ENCODE assay signal across 15 cellular contexts in genomic region chr7:150863946-150864345, GRCh38. TPM values are rescaled to one million over a fixed set of nuclear protein-coding genes. Genes with fewer than 3 reads are reported as not detected.
DNase-seq lines count a peak whose midpoint lies in the region; ATAC-seq and TF ChIP-seq lines count a peak whose summit lies in the region.
"Had no signal": no experiment of that assay in that cellular context is flagged by ENCODE, and none has a peak within 500 bp of the region (broad histone marks: within the 10 kb centered on the region; RNA-seq: fewer than 3 reads in every experiment).

No MANE protein-coding gene starts in this region.

- no peaks in the 10 kb centered on the region for H3K36me3 Mint-ChIP-seq in T-helper 2 cell treated with Interferon-gamma antibody and Interleukin-4, amounts not matched to agents 5 μg/mL and 100 μg/mL, for 36 hours (ENCODE audit: low read depth)
- H3K36me3 Mint-ChIP-seq in neural progenitor cell (no peaks in the 10 kb centered on the region), T-cell (no peaks in the 10 kb centered on the region)
- H3K36me3 Mint-ChIP-seq in natural killer cell treated with Interleukin-12 subunit alpha and Interleukin-12 subunit beta and Interleukin-15 and Interleukin-18, amount 100 ng/mL, for 72 hours: no peaks in the 10 kb centered on the region

- no peak for ATAC-seq in natural killer cell treated with Interleukin-12 subunit alpha and Interleukin-12 subunit beta and Interleukin-15 and Interleukin-18, amount 100 ng/mL, for 72 hours
- ATAC-seq in T-cell (replicated peaks in 1 of 4): no peak
- ATAC-seq: A549 had no signal

- intact Hi-C loops in esophagus muscularis mucosa (cut with DNase I): no loop called here

- CTCF ChIA-PET in T-cell (lab: Charles Lee): no interaction called here

- no peaks in the 10 kb centered on the region for H4K20me1 ChIP-seq in neural progenitor cell (ENCODE audit: low read depth)

- H3K4me1 Mint-ChIP-seq in T-helper 2 cell treated with Interferon-gamma antibody and Interleukin-4, amounts not matched to agents 5 μg/mL and 100 μg/mL, for 36 hours (ENCODE audit: low read depth): no peaks in the 10 kb centered on the region
- H3K4me1 Mint-ChIP-seq in neural progenitor cell (no peaks in the 10 kb centered on the region), T-cell (no peaks in the 10 kb centered on the region)
- H3K4me1 Mint-ChIP-seq in natural killer cell treated with Interleukin-12 subunit alpha and Interleukin-12 subunit beta and Interleukin-15 and Interleukin-18, amount 100 ng/mL, for 72 hours (ENCODE audit: low read depth in 2 of 2): peaks cover 0 to 25% of the 10 kb centered on the region in 2 donors

- H3K4me1 ChIP-seq in esophagus muscularis mucosa (no peaks in the 10 kb centered on the region), neural progenitor cell (no peaks in the 10 kb centered on the region)
- H3K4me1 ChIP-seq: A549, Caco-2 had no signal

- H3K4me2 ChIP-seq in neural progenitor cell: no peak overlapping the region
- H3K4me2 ChIP-seq: A549 had no signal

- H3K27me3 ChIP-seq in esophagus muscularis mucosa: no peaks in the 10 kb centered on the region
- no peaks in the 10 kb centered on the region for H3K27me3 ChIP-seq in neural progenitor cell

- H3K4me3 Mint-ChIP-seq in T-helper 2 cell treated with Interferon-gamma antibody and Interleukin-4, amounts not matched to agents 5 μg/mL and 100 μg/mL, for 36 hours: no peak overlapping the region
- H3K4me3 Mint-ChIP-seq in neural progenitor cell (no peak overlapping the region), T-cell (no peak overlapping the region)
- no peak overlapping the region for H3K4me3 Mint-ChIP-seq in natural killer cell treated with Interleukin-12 subunit alpha and Interleukin-12 subunit beta and Interleukin-15 and Interleukin-18, amount 100 ng/mL, for 72 hours
- H3K4me3 Mint-ChIP-seq: CD4-positive, alpha-beta T cell had no signal

- H3K27ac Mint-ChIP-seq in T-helper 2 cell treated with Interferon-gamma antibody and Interleukin-4, amounts not matched to agents 5 μg/mL and 100 μg/mL, for 36 hours: no peak overlapping the region
- H3K27ac Mint-ChIP-seq in neural progenitor cell (peak overlapping the region; percentile 50), T-cell (no peak overlapping the region)
- H3K27ac Mint-ChIP-seq in natural killer cell treated with Interleukin-12 subunit alpha and Interleukin-12 subunit beta and Interleukin-15 and Interleukin-18, amount 100 ng/mL, for 72 hours: no peak overlapping the region
- H3K27ac Mint-ChIP-seq: CD4-positive, alpha-beta T cell had no signal

- H3K27me3 Mint-ChIP-seq in T-helper 2 cell treated with Interferon-gamma antibody and Interleukin-4, amounts not matched to agents 5 μg/mL and 100 μg/mL, for 36 hours (ENCODE audit: low read depth): peaks cover 15% of the 10 kb centered on the region
- H3K27me3 Mint-ChIP-seq in neural progenitor cell (ENCODE audit: insufficient read depth, low read depth) (peaks cover 5% of the 10 kb centered on the region), T-cell (peaks cover 29 to 39% of the 10 kb centered on the region in 2 donors)
- H3K27me3 Mint-ChIP-seq in natural killer cell treated with Interleukin-12 subunit alpha and Interleukin-12 subunit beta and Interleukin-15 and Interleukin-18, amount 100 ng/mL, for 72 hours: peaks cover 17 to 20% of the 10 kb centered on the region in 2 donors

- POLR2A ChIA-PET in T-cell (lab: Charles Lee): no interaction called here

- no peak for TF ChIP-seq POLR2A in esophagus muscularis mucosa (IDR thresholded peaks at IDR 0.05; ENCODE audit: low read depth)

- H2AFZ ChIP-seq in neural progenitor cell (replicated peaks): no peak overlapping the region
- H2AFZ ChIP-seq: GM23248 had no signal

- H3K36me3 ChIP-seq in esophagus muscularis mucosa (no peaks in the 10 kb centered on the region), neural progenitor cell (no peaks in the 10 kb centered on the region)

- DNase-seq in T-helper 2 cell treated with Interferon-gamma antibody and Interleukin-4, amounts not matched to agents 5 μg/mL and 100 μg/mL, for 36 hours (ENCODE audit: low spot score): peak; percentile 1
- DNase-seq in T-helper 2 cell (no peak), esophagus muscularis mucosa (ENCODE audit: extremely low spot score) (peak; percentile 66), neural progenitor cell (ENCODE audit: low spot score) (no peak), NCI-H2081 treated with DMSO at 0.1 percent for 48 hours (lab: John Stamatoyannopoulos, UW) (no peak), T-cell (no peak)
- no peak for DNase-seq in natural killer cell treated with Interleukin-12 subunit alpha and Interleukin-12 subunit beta and Interleukin-15 and Interleukin-18, amount 100 ng/mL, for 72 hours (ENCODE audit: low spot score)
- DNase-seq: AML-193; Caco-2; CD4-positive, alpha-beta T cell; GM23248; HCEC 1CT had no signal

- WGBS in esophagus muscularis mucosa: 82% methylated on average over 6 of the region's 6 CpGs

- peaks cover 0 to 7% (median 0%) of the 10 kb centered on the region in 4 donors for H3K9me3 ChIP-seq in esophagus muscularis mucosa
- H3K9me3 ChIP-seq in neural progenitor cell (ENCODE audit: low read depth): no peaks in the 10 kb centered on the region
- H3K9me3 ChIP-seq: Caco-2 had no signal

- TF ChIP-seq EP300 in esophagus muscularis mucosa (IDR thresholded peaks at IDR 0.05): no peak

- H3F3A ChIP-seq in neural progenitor cell (ENCODE audit: low read depth): no peaks in the 10 kb centered on the region

- TF ChIP-seq CTCF in esophagus muscularis mucosa (IDR thresholded peaks at IDR 0.05): no peak
- TF ChIP-seq CTCF in neural progenitor cell (IDR thresholded peaks at IDR 0.05): no peak

- H3K4me3 ChIP-seq in esophagus muscularis mucosa: no peak overlapping the region
- no peak overlapping the region for H3K4me3 ChIP-seq in neural progenitor cell
- H3K4me3 ChIP-seq: A549, GM23248 had no signal

- no peaks in the 10 kb centered on the region for H3K9me3 Mint-ChIP-seq in T-helper 2 cell treated with Interferon-gamma antibody and Interleukin-4, amounts not matched to agents 5 μg/mL and 100 μg/mL, for 36 hours
- peaks cover 2% of the 10 kb centered on the region for H3K9me3 Mint-ChIP-seq in neural progenitor cell
- H3K9me3 Mint-ChIP-seq in natural killer cell treated with Interleukin-12 subunit alpha and Interleukin-12 subunit beta and Interleukin-15 and Interleukin-18, amount 100 ng/mL, for 72 hours: no peaks in the 10 kb centered on the region
- H3K9me3 Mint-ChIP-seq in T-cell: peaks cover 0 to 4% (median 0%) of the 10 kb centered on the region in 3 donors
- H3K9me3 Mint-ChIP-seq: CD4-positive, alpha-beta T cell had no signal

- H3K27ac ChIP-seq in esophagus muscularis mucosa (replicated peaks in 1 of 4) (no peak overlapping the region), neural progenitor cell (no peak overlapping the region)
- H3K27ac ChIP-seq: 22Rv1, A549, C4-2B, GM23248 had no signal

- H3K9ac ChIP-seq in neural progenitor cell: no peak overlapping the region
- H3K9ac ChIP-seq: GM23248 had no signal

- H3K79me2 ChIP-seq in neural progenitor cell (ENCODE audit: low read depth): no peaks in the 10 kb centered on the region

RNA-seq across cellular contexts. Expression of gene AOC1, which starts 11.6 kb away (rescaled TPM):
- total RNA-seq in esophagus muscularis mucosa (under 1 TPM in 3 of 4 donors, not detected in 1; 0.23 to 0.45 (median 0.33) TPM), neural progenitor cell (ENCODE audit: low replicate concordance) (not detected in 2 replicates), T-cell (under 1 TPM in 2 of 5 donors, not detected in 3; 0.15 to 0.28 TPM)
- not detected for total RNA-seq in natural killer cell treated with Interleukin-12 subunit alpha and Interleukin-12 subunit beta and Interleukin-15 and Interleukin-18, amount 100 ng/mL, for 72 hours
- total RNA-seq: CD4-positive, alpha-beta T cell; GM23248 had no signal

Comparison
In these comparisons a context has a peak if more than half of its experiments do, and no peak if none do; other contexts are left out.
1. DNase-seq: peak in T-helper 2 cell treated with Interferon-gamma antibody and Interleukin-4, amounts not matched to agents 5 μg/mL and 100 μg/mL, for 36 hours (single experiment) and esophagus muscularis mucosa (single experiment); none in T-helper 2 cell (0 of 5), neural progenitor cell (single experiment), natural killer cell treated with Interleukin-12 subunit alpha and Interleukin-12 subunit beta and Interleukin-15 and Interleukin-18, amount 100 ng/mL, for 72 hours (single experiment), NCI-H2081 treated with DMSO at 0.1 percent for 48 hours (single experiment) and T-cell (0 of 34).